ENCODE assay signal across 13 cellular contexts in genomic region chr5:67561145-67561932, GRCh38.
"Had no signal": no experiment of that assay in that cellular context is flagged by ENCODE, and none has a peak within 500 bp of the region (broad histone marks: within the 10 kb centered on the region; RNA-seq: fewer than 3 reads in every experiment).

No MANE protein-coding gene starts in this region.

- H3K27me3 ChIP-seq: body of pancreas, heart right ventricle had no signal

- ATAC-seq: activated CD4-positive, CD25-positive, alpha-beta regulatory T cell treated with anti-CD3 and anti-CD28 coated beads, Interleukin-2, amount 50 U/mL, for 24 hours; body of pancreas; left lobe of liver; stimulated activated naive CD8-positive, alpha-beta T cell treated with anti-CD3 and anti-CD28 coated beads, Interleukin-15, amount 100 ng/mL, for 72 hours had no signal

- H3K27ac ChIP-seq: body of pancreas, heart right ventricle, prostate gland, thoracic aorta had no signal

- DNase-seq: activated T-cell treated with anti-CD3 and anti-CD28 coated beads, Interleukin-2, amount 50 U/mL, for 1 hour; body of pancreas; cerebellar nuclear complex; erythroblast; heart right ventricle; mesendoderm; nephron progenitor cell; stimulated activated CD4-positive, alpha-beta T cell treated with anti-CD3 and anti-CD28 coated beads, Interleukin-4, amount 100 ng/mL, for 4 hours; stimulated activated naive CD8-positive, alpha-beta T cell treated with anti-CD3 and anti-CD28 coated beads, Interleukin-15, amount 100 ng/mL, for 72 hours had no signal

- H3K4me1 ChIP-seq: body of pancreas, prostate gland had no signal

- H3K9me3 ChIP-seq: body of pancreas, prostate gland had no signal

- H3K4me3 ChIP-seq: body of pancreas, heart right ventricle, prostate gland, thoracic aorta had no signal

- H3K36me3 ChIP-seq: heart right ventricle, prostate gland, thoracic aorta had no signal
